Comparison of ENCODE assay signal across 20 cellular contexts in genomic region chr13:23883255-23883654, GRCh38. TPM values are rescaled to one million over a fixed set of nuclear protein-coding genes. Genes with fewer than 3 reads are reported as not detected.
A peak's percentile ranks its signal among the peaks of the same experiment; 100 is the strongest.
DNase-seq lines count a peak whose midpoint lies in the region; ATAC-seq and TF ChIP-seq lines count a peak whose summit lies in the region.
"Had no signal": no experiment of that assay in that cellular context is flagged by ENCODE, and none has a peak within 500 bp of the region (broad histone marks: within the 10 kb centered on the region; RNA-seq: fewer than 3 reads in every experiment).

No MANE protein-coding gene starts in this region.

- no peaks in the 10 kb centered on the region for H3K9me3 Mint-ChIP-seq in neural progenitor cell
- H3K9me3 Mint-ChIP-seq: CD4-positive, alpha-beta memory T cell; HFFc6 had no signal

- TF ChIP-seq CTCF in gastroesophageal sphincter (IDR thresholded peaks at IDR 0.05), result no peak
- TF ChIP-seq CTCF in neural progenitor cell (IDR thresholded peaks at IDR 0.05), result no peak

- H3K4me1 Mint-ChIP-seq in neural progenitor cell, result peaks cover 10% of the 10 kb centered on the region

- peaks cover 10% of the 10 kb centered on the region for H3K36me3 Mint-ChIP-seq in neural progenitor cell

- no peak overlapping the region for H3K4me2 ChIP-seq in neural progenitor cell
- H3K4me2 ChIP-seq: A549 had no signal

- H3K27ac Mint-ChIP-seq in neural progenitor cell, result no peak overlapping the region
- H3K27ac Mint-ChIP-seq: CD4-positive, alpha-beta memory T cell; HFFc6 had no signal

- H3K9me3 ChIP-seq in gastroesophageal sphincter, result no peaks in the 10 kb centered on the region
- no peaks in the 10 kb centered on the region for H3K9me3 ChIP-seq in neural progenitor cell (ENCODE audit: low read depth)
- H3K9me3 ChIP-seq: A549, HAP-1 had no signal

- no peaks in the 10 kb centered on the region for H3K27me3 Mint-ChIP-seq in neural progenitor cell (ENCODE audit: insufficient read depth, low read depth)
- H3K27me3 Mint-ChIP-seq: CD4-positive, alpha-beta memory T cell had no signal

- H3F3A ChIP-seq in neural progenitor cell (ENCODE audit: low read depth), result peaks cover 7% of the 10 kb centered on the region

- TF ChIP-seq POLR2A in gastroesophageal sphincter (IDR thresholded peaks at IDR 0.05), result no peak

- H3K27ac ChIP-seq in gastroesophageal sphincter (no peak overlapping the region), neural progenitor cell (no peak overlapping the region)
- H3K27ac ChIP-seq: A549 had no signal

- peak; percentile 47 for DNase-seq in Ammon's horn (ENCODE audit: low spot score)
- DNase-seq in globus pallidus (ENCODE audit: low spot score), result peak; percentile 68
- peak; percentile 61 for DNase-seq in pons (ENCODE audit: low spot score)
- DNase-seq in superior temporal gyrus (ENCODE audit: extremely low spot score), result peak; percentile 67
- no peak for DNase-seq in DMS53 treated with DMSO at 0.1 percent for 48 hours (lab: John Stamatoyannopoulos, UW; ENCODE audit: unreplicated experiment)
- no peak for DNase-seq in neural progenitor cell (ENCODE audit: low spot score)
- DNase-seq: 8988T; ACHN; AML-193; C1 segment of cervical spinal cord; Calu3; CD4-positive, alpha-beta memory T cell; COR-L47; DMS53; DND-41; GOT3; HFFc6 had no signal

- H3K4me1 ChIP-seq in gastroesophageal sphincter, result peaks cover 0 to 18% (median 3%) of the 10 kb centered on the region in 3 donors
- H3K4me1 ChIP-seq in neural progenitor cell, result peaks cover 6% of the 10 kb centered on the region

- no peak for TF ChIP-seq EP300 in gastroesophageal sphincter (IDR thresholded peaks at IDR 0.05)

- no peak for ATAC-seq in gastroesophageal sphincter
- ATAC-seq: A549 had no signal

- WGBS in gastroesophageal sphincter (ENCODE audit: low coverage in 1 of 2), 2 donors, result 89 to 91% methylated on average over 4 of the region's 4 CpGs

- no peak overlapping the region for H2AFZ ChIP-seq in neural progenitor cell (replicated peaks)

- no peak overlapping the region for H3K9ac ChIP-seq in neural progenitor cell

- H3K36me3 ChIP-seq in gastroesophageal sphincter, result peaks cover 0 to 45% of the 10 kb centered on the region in 2 donors
- no peaks in the 10 kb centered on the region for H3K36me3 ChIP-seq in neural progenitor cell

- H3K4me3 ChIP-seq in gastroesophageal sphincter, result no peak overlapping the region
- H3K4me3 ChIP-seq in neural progenitor cell, result no peak overlapping the region
- H3K4me3 ChIP-seq: A549, HAP-1 had no signal

- H3K4me3 Mint-ChIP-seq in neural progenitor cell, result no peak overlapping the region
- H3K4me3 Mint-ChIP-seq: CD4-positive, alpha-beta memory T cell; HFFc6 had no signal

- no peaks in the 10 kb centered on the region for H3K27me3 ChIP-seq in gastroesophageal sphincter
- no peaks in the 10 kb centered on the region for H3K27me3 ChIP-seq in neural progenitor cell

- H3K79me2 ChIP-seq in neural progenitor cell (ENCODE audit: low read depth), result peaks cover 15% of the 10 kb centered on the region

- H4K20me1 ChIP-seq in neural progenitor cell (ENCODE audit: low read depth), result no peaks in the 10 kb centered on the region

RNA-seq across cellular contexts. Expression of gene MIPEP, which starts 5.9 kb away (rescaled TPM):
- 10 to 100 TPM; 12.4 to 27.4 (median 20.3) TPM for total RNA-seq in gastroesophageal sphincter
- 19.5 and 22.8 TPM in 2 replicates for total RNA-seq in neural progenitor cell (ENCODE audit: low replicate concordance)

RNA-seq across cellular contexts. Expression of gene C1QTNF9B, which starts 14.0 kb away (rescaled TPM):
- total RNA-seq in gastroesophageal sphincter, result 1 to 10 TPM in 1 of 4 donors, under 1 TPM in 1, not detected in 2; 0.37 to 2.6 TPM
- not detected in 2 replicates for total RNA-seq in neural progenitor cell (ENCODE audit: low replicate concordance)
- total RNA-seq: Calu3; CD4-positive, alpha-beta memory T cell had no signal

Comparison
In these comparisons a context has a peak if more than half of its experiments do, and no peak if none do; other contexts are left out.
1. DNase-seq: peak in Ammon's horn (single experiment), globus pallidus (single experiment), pons (single experiment) and superior temporal gyrus (single experiment); none in DMS53 treated with DMSO at 0.1 percent for 48 hours (single experiment) and neural progenitor cell (single experiment).